ENCODE assay signal across 9 cellular contexts in the genomic region with DNA sequence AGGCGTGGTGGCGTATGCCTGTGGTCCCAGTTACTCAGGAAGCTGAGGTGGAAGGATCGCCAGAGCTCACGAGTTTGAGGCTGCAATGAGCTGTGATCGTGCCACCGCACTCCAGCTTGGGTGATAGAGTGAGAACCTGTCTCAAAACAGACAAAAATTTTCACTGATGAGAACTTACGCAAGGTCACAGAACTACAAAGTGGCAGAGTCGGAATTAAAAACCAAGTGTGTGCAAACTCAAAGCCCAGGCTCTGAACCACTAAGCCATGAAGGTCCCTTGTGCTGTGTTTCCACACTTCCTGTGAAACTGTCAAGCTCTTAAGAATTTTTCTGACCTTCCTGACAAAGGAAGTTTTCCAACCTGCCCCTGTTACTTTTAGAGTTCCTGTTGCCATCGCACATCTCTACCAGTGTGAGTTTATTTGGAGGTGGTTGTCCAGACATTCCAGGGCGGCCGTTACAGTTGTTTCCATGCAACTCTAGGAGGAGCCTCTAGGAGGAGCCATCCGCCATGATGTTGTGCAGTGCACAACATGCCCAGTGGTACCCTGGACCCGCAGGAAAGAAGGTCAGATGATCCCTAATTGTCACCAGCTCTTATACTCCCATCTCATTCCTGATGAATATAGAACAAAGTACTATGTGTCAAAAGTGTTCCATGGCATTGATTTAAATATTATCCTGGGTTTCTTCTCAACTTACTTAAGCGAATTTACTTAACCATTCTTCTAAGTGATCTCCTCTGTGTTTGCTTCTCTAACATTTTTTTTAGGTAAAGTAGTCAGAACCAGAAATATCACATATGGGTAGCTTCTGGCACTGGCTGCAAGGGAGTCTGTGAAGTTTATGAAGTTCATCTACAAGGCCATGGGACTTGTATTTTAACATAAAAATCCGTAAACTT. TPM values are rescaled to one million over a fixed set of nuclear protein-coding genes. Genes with fewer than 3 reads are reported as not detected.
DNase-seq lines count a peak whose midpoint lies in the region; ATAC-seq and TF ChIP-seq lines count a peak whose summit lies in the region.
"Had no signal": no experiment of that assay in that cellular context is flagged by ENCODE, and none has a peak within 500 bp of the region (broad histone marks: within the 10 kb centered on the region; RNA-seq: fewer than 3 reads in every experiment).

No MANE protein-coding gene starts in this region.

- H3K4me3 ChIP-seq in WERI-Rb-1 (ENCODE audit: low read depth, low read length) = no peak overlapping the region
- no peak overlapping the region for H3K4me3 ChIP-seq in liver (ENCODE audit: low read depth in 1 of 3, low read length in 3 of 3)
- no peak overlapping the region for H3K4me3 ChIP-seq in Peyer's patch
- H3K4me3 ChIP-seq: thoracic aorta had no signal

- DNase-seq in ELF-1 (ENCODE audit: low read depth, low spot score) (peak; percentile 83), HT1080 (ENCODE audit: low read depth) (peak; percentile 50), WERI-Rb-1 (peak; percentile 15), DMS153 treated with DMSO at 0.1 percent for 48 hours (lab: John Stamatoyannopoulos, UW; ENCODE audit: unreplicated experiment) (no peak), Peyer's patch (no peak)

- peak; percentile 93 to 94 for TF ChIP-seq RAD21 in liver (IDR thresholded peaks at IDR 0.05)

- ATAC-seq in GM21367 (IDR thresholded peaks at IDR 0.05; ENCODE audit: unreplicated experiment) (no peak), HG03457 (IDR thresholded peaks at IDR 0.05; ENCODE audit: unreplicated experiment) (no peak)

- H3K9ac ChIP-seq in liver (ENCODE audit: low read depth in 1 of 2, low read length in 2 of 2) = no peak overlapping the region

- H3K36me3 ChIP-seq in WERI-Rb-1 (no peaks in the 10 kb centered on the region), liver (ENCODE audit: control insufficient read depth in 4 of 4, insufficient read depth in 3 of 4, low read depth in 1 of 4, low read length in 3 of 4) (no peaks in the 10 kb centered on the region), Peyer's patch (no peaks in the 10 kb centered on the region)
- H3K36me3 ChIP-seq: thoracic aorta had no signal

- TF ChIP-seq POLR2A in Peyer's patch (IDR thresholded peaks at IDR 0.05) = no peak

- WGBS in liver = 68% methylated on average over 15 of the region's 15 CpGs

- H3K9me3 ChIP-seq in WERI-Rb-1 (ENCODE audit: severe bottlenecking) (no peaks in the 10 kb centered on the region), liver (ENCODE audit: control insufficient read depth in 4 of 4, low read length in 3 of 4) (no peaks in the 10 kb centered on the region), Peyer's patch (no peaks in the 10 kb centered on the region)
- H3K9me3 ChIP-seq: thoracic aorta had no signal

- H3K4me1 ChIP-seq in liver (ENCODE audit: control insufficient read depth in 4 of 4, insufficient read depth in 4 of 4, low read length in 3 of 4) (no peaks in the 10 kb centered on the region), Peyer's patch (no peaks in the 10 kb centered on the region)

- H3K27ac ChIP-seq in WERI-Rb-1 (no peak overlapping the region), liver (ENCODE audit: low read depth in 1 of 2, low read length in 2 of 2) (no peak overlapping the region), Peyer's patch (no peak overlapping the region)
- H3K27ac ChIP-seq: thoracic aorta had no signal

- peak; percentile 59 for TF ChIP-seq CTCF in WERI-Rb-1 (IDR thresholded peaks at IDR 0.05; ENCODE audit: low read depth, low read length)
- peak; percentile 79 for TF ChIP-seq CTCF in liver (IDR thresholded peaks at IDR 0.05; ENCODE audit: low read depth, low read length, missing input control)
- TF ChIP-seq CTCF in Peyer's patch (IDR thresholded peaks at IDR 0.05) = no peak

- no peaks in the 10 kb centered on the region for H3K27me3 ChIP-seq in WERI-Rb-1 (ENCODE audit: insufficient read depth, low read depth, severe bottlenecking)
- no peaks in the 10 kb centered on the region for H3K27me3 ChIP-seq in liver (ENCODE audit: control insufficient read depth in 4 of 4, insufficient read depth in 4 of 4, low read length in 3 of 4)
- H3K27me3 ChIP-seq in Peyer's patch = no peaks in the 10 kb centered on the region

TF ChIP-seq in liver, 16 proteins besides CTCF, POLR2A, EP300 and RAD21:
- no peak for TF ChIP-seq HNF4G (IDR thresholded peaks at IDR 0.05)
- TF ChIP-seq HNF4A (conservative IDR thresholded peaks at IDR 0.05) = peak; percentile 18 to 37
- no peak for TF ChIP-seq FOXA2 (IDR thresholded peaks at IDR 0.05)

RNA-seq across cellular contexts. Expression of gene LYZL1, which starts 49.0 kb away (rescaled TPM):
- total RNA-seq in HT1080 (2014; rRNA removed; shearing (Covaris generic)) = not detected in 2 replicates
- not detected in 2 replicates for polyA plus RNA-seq in HT1080 (2015; cell fraction: cytosol; rRNA removed)
- polyA plus RNA-seq in HT1080 (2015; cell fraction: nucleus; rRNA removed) = not detected in 2 replicates
- total RNA-seq in liver (not detected), Peyer's patch (not detected)
- not detected for polyA plus RNA-seq in liver
- total RNA-seq: thoracic aorta had no signal

Comparison
In these comparisons a context has a peak if more than half of its experiments do, and no peak if none do; other contexts are left out.
1. DNase-seq: peak in ELF-1 (single experiment), HT1080 (single experiment) and WERI-Rb-1 (single experiment); none in DMS153 treated with DMSO at 0.1 percent for 48 hours (single experiment) and Peyer's patch (0 of 3).
2. CTCF ChIP-seq: peak in WERI-Rb-1 (single experiment) and liver (single experiment); none in Peyer's patch (0 of 6).